18 cellular contexts compared by ENCODE assay signal in genomic region chr2:74070991-74071390, GRCh38.
A peak's percentile ranks its signal among the peaks of the same experiment; 100 is the strongest.
DNase-seq lines count a peak whose midpoint lies in the region; FAIRE-seq and TF ChIP-seq lines count a peak whose summit lies in the region.
"Had no signal": no experiment of that assay in that cellular context is flagged by ENCODE, and none has a peak within 500 bp of the region (broad histone marks: within the 10 kb centered on the region; RNA-seq: fewer than 3 reads in every experiment).

No MANE protein-coding gene starts in this region.

- TF ChIP-seq POLR2A in NB4 (IDR thresholded peaks at IDR 0.05; ENCODE audit: extremely low read depth, insufficient read length) (no peak), breast epithelium (IDR thresholded peaks at IDR 0.05) (no peak), GM12891 (IDR thresholded peaks at IDR 0.05; ENCODE audit: low read depth, low read length) (no peak)

- no peak overlapping the region for H3K4me3 Mint-ChIP-seq in CD14-positive monocyte
- H3K4me3 Mint-ChIP-seq: CD4-positive, alpha-beta memory T cell; HFFc6 had no signal

- no peaks in the 10 kb centered on the region for H3K27me3 ChIP-seq in neutrophil
- no peaks in the 10 kb centered on the region for H3K27me3 ChIP-seq in breast epithelium
- H3K27me3 ChIP-seq: BE2C had no signal

- H3K9me3 ChIP-seq in neutrophil (no peaks in the 10 kb centered on the region), breast epithelium (no peaks in the 10 kb centered on the region)
- H3K9me3 ChIP-seq: BE2C had no signal

- TF ChIP-seq CTCF in CD14-positive monocyte (IDR thresholded peaks at IDR 0.05): no peak
- no peak for TF ChIP-seq CTCF in NB4 (IDR thresholded peaks at IDR 0.05; ENCODE audit: low read depth, low read length)
- no peak for TF ChIP-seq CTCF in neutrophil (IDR thresholded peaks at IDR 0.05)
- no peak for TF ChIP-seq CTCF in breast epithelium (IDR thresholded peaks at IDR 0.05)

- H3K36me3 ChIP-seq in neutrophil (peaks cover 17% of the 10 kb centered on the region), breast epithelium (no peaks in the 10 kb centered on the region)
- H3K36me3 ChIP-seq: BE2C had no signal

- H3K4me1 Mint-ChIP-seq in CD14-positive monocyte: peaks cover 42% of the 10 kb centered on the region

- H3K4me1 ChIP-seq in neutrophil (ENCODE audit: control insufficient read depth in 1 of 2, insufficient read depth in 1 of 2, low read depth in 1 of 2, low read length in 1 of 2) (peaks cover 28 to 31% of the 10 kb centered on the region in 2 experiments), breast epithelium (no peaks in the 10 kb centered on the region)
- H3K4me1 ChIP-seq: BE2C had no signal

- H3K27ac ChIP-seq in neutrophil: peak overlapping the region; percentile 72
- no peak overlapping the region for H3K27ac ChIP-seq in breast epithelium

- H3K27me3 Mint-ChIP-seq in CD14-positive monocyte (ENCODE audit: low read depth in 3 of 3): no peaks in the 10 kb centered on the region
- H3K27me3 Mint-ChIP-seq: CD4-positive, alpha-beta memory T cell had no signal

- H3K4me3 ChIP-seq in NB4 (ENCODE audit: low read depth, low read length) (no peak overlapping the region), neutrophil (ENCODE audit: low read depth in 1 of 2, low read length in 1 of 2) (no peak overlapping the region), breast epithelium (no peak overlapping the region)

- peak overlapping the region; percentile 42 to 88 (median 71) for H3K27ac Mint-ChIP-seq in CD14-positive monocyte
- H3K27ac Mint-ChIP-seq: CD4-positive, alpha-beta memory T cell; HFFc6 had no signal

- intact Hi-C loops in CD14-positive monocyte (cut with micrococcal nuclease) (loop anchor here in 1 of 2 donors (5.0 to 10.0 kb wide), 2 partner anchors 44 to 66 kb away; no protein-coding TSS in a partner anchor), breast epithelium (cut with DNase I; ENCODE audit: low total_unique reads) (no loop called here)

- DNase-seq in CD14-positive monocyte (ENCODE audit: low spot score): no peak
- peak; percentile 16 for DNase-seq in CD1c-positive myeloid dendritic cell (ENCODE audit: extremely low spot score)
- peak; percentile 72 for DNase-seq in NB4 (ENCODE audit: low read depth)
- DNase-seq in breast epithelium (ENCODE audit: low spot score in 2 of 2): no peak
- DNase-seq in GM12891 (ENCODE audit: insufficient read length, low spot score): no peak
- no peak for DNase-seq in cerebellum (ENCODE audit: low spot score)
- DNase-seq: ACHN; BE2C; C1 segment of cervical spinal cord; CD4-positive, alpha-beta memory T cell; DMS153; DMS79; GDM1; GOT3; H7; HFFc6 had no signal

- peaks cover 0 to 2% (median 0%) of the 10 kb centered on the region in 7 donors for H3K9me3 Mint-ChIP-seq in CD14-positive monocyte
- H3K9me3 Mint-ChIP-seq: CD4-positive, alpha-beta memory T cell; HFFc6 had no signal

- H3K36me3 Mint-ChIP-seq in CD14-positive monocyte: peaks cover 42 to 63% of the 10 kb centered on the region in 2 donors

- no peak for FAIRE-seq in GM12891 (lab: Jason Lieb, UNC)
- FAIRE-seq: A204.1 had no signal

TF ChIP-seq in GM12891, 5 proteins besides CTCF, POLR2A, EP300 and RAD21:
- no peak for TF ChIP-seq PAX5 (IDR thresholded peaks at IDR 0.05; ENCODE audit: insufficient read depth, low read length, severe bottlenecking)
- TF ChIP-seq SPI1 (IDR thresholded peaks at IDR 0.05; ENCODE audit: low read depth, low read length): no peak
- no peak for TF ChIP-seq TAF1 (IDR thresholded peaks at IDR 0.05; ENCODE audit: low read depth, low read length)
- no peak for TF ChIP-seq POU2F2 (IDR thresholded peaks at IDR 0.05; ENCODE audit: low read depth, low read length)
- TF ChIP-seq POLR2AphosphoS5 (IDR thresholded peaks at IDR 0.05; ENCODE audit: low read depth, low read length): no peak

Comparison
In these comparisons a context has a peak if more than half of its experiments do, and no peak if none do; other contexts are left out.
1. DNase-seq: peak in CD1c-positive myeloid dendritic cell (single experiment) and NB4 (single experiment); none in CD14-positive monocyte (single experiment), breast epithelium (0 of 2), GM12891 (single experiment) and cerebellum (single experiment).